ENCODE assay signal across 8 cellular contexts in genomic region chrX:153507484-153508178, GRCh38. TPM values are rescaled to one million over a fixed set of nuclear protein-coding genes. Genes with fewer than 3 reads are reported as not detected.
A peak's percentile ranks its signal among the peaks of the same experiment; 100 is the strongest.
DNase-seq lines count a peak whose midpoint lies in the region; ATAC-seq and TF ChIP-seq lines count a peak whose summit lies in the region.

No MANE protein-coding gene starts in this region.

- H3K9me3 ChIP-seq in HEK293 (ENCODE audit: control insufficient read depth, insufficient read depth, low read depth, low read length) (no peaks in the 10 kb centered on the region), T-helper 17 cell (ENCODE audit: control insufficient read depth, low read length, poor library complexity, severe bottlenecking) (no peaks in the 10 kb centered on the region), adrenal gland (replicated peaks in 1 of 3) (no peaks in the 10 kb centered on the region)

- WGBS in adrenal gland, 4 donors = 20 to 41% (median 30%) methylated on average over 5 to 18 of the region's 19 CpGs

- CTCF ChIA-PET in HEK293 (lab: Yijun Ruan, JAX) = interaction anchor here (0.5 to 4.2 kb wide), 35 partner anchors 8 to 666 kb away, joined by 3 to 89 read pairs (median 5); partner anchors contain the start of gene HAUS7

- no peaks in the 10 kb centered on the region for H3K36me3 Mint-ChIP-seq in T-helper 17 cell (ENCODE audit: low read depth)

- no peaks in the 10 kb centered on the region for H3K27me3 Mint-ChIP-seq in T-helper 17 cell

- no peaks in the 10 kb centered on the region for H3K4me1 ChIP-seq in HEK293 (ENCODE audit: control insufficient read depth, insufficient read depth, low read length)
- no peaks in the 10 kb centered on the region for H3K4me1 ChIP-seq in adrenal gland (replicated peaks in 1 of 2)

- no peak overlapping the region for H3K27ac Mint-ChIP-seq in T-helper 17 cell

- H3K27me3 ChIP-seq in adrenal gland = peaks cover 9% of the 10 kb centered on the region

- peak overlapping the region; percentile 25 for H3K4me3 Mint-ChIP-seq in T-helper 17 cell

- H3K36me3 ChIP-seq in HEK293 (ENCODE audit: control insufficient read depth in 2 of 2, insufficient read depth in 1 of 2, low read length in 2 of 2) (no peaks in the 10 kb centered on the region), adrenal gland (replicated peaks in 1 of 2) (no peaks in the 10 kb centered on the region)

- peak; percentile 99 for ATAC-seq in T-helper 17 cell
- ATAC-seq in left ventricle myocardium superior = peak; percentile 87
- ATAC-seq in HG02938 (IDR thresholded peaks at IDR 0.05; ENCODE audit: unreplicated experiment) = no peak

- H3K27ac ChIP-seq in HEK293 (ENCODE audit: extremely low read depth, low read depth, low read length) = no peak overlapping the region
- H3K27ac ChIP-seq in adrenal gland = no peak overlapping the region

- no peak for TF ChIP-seq POLR2A in adrenal gland (IDR thresholded peaks at IDR 0.05)

- intact Hi-C loops in adrenal gland (cut with DNase I) (loop anchor here in 1 of 2 donors (5.0 kb wide), 1 partner anchor 45 kb away; no protein-coding TSS in a partner anchor), left ventricle myocardium superior (cut with micrococcal nuclease) (no loop called here)

- POLR2A ChIA-PET in HEK293 (lab: Yijun Ruan, JAX) = interaction anchor here (1.2 to 1.5 kb wide), 2 partner anchors 37 to 47 kb away, joined by 5 read pairs; partner anchors contain the start of gene HAUS7

- DNase-seq in NCI-H1048 (lab: John Stamatoyannopoulos, UW) (peak; percentile 7), T-helper 17 cell (peak; percentile 67 to 74 (median 72)), adrenal gland (peak; percentile 78 to 90 (median 83)), left ventricle myocardium superior (peak; percentile 88), retina (peak; percentile 86)

- TF ChIP-seq CTCF in GM12873 (IDR thresholded peaks at IDR 0.05; ENCODE audit: insufficient read depth, low read depth, low read length, missing control alignments) (peak; percentile 88), HEK293 (tag by site-specific recombination; IDR thresholded peaks at IDR 0.05) (peak; percentile 97), adrenal gland (IDR thresholded peaks at IDR 0.05) (peak; percentile 75 to 93 (median 86))

- no peaks in the 10 kb centered on the region for H3K4me1 Mint-ChIP-seq in T-helper 17 cell

- no peak overlapping the region for H3K4me3 ChIP-seq in HEK293 (ENCODE audit: low read depth, low read length)
- no peak overlapping the region for H3K4me3 ChIP-seq in adrenal gland

TF ChIP-seq in HEK293, 187 proteins besides CTCF, POLR2A, EP300 and RAD21 (continues in another document):
- TF ChIP-seq KLF7 (tag by site-specific recombination; IDR thresholded peaks at IDR 0.05; ENCODE audit: borderline replicate concordance) = 0 out of 2 replicates have a peak, but pooled peaks have one; percentile 28
- no peak for TF ChIP-seq ZNF23 (tag by site-specific recombination; IDR thresholded peaks at IDR 0.05; ENCODE audit: borderline replicate concordance)
- TF ChIP-seq ZBTB8A (tag by site-specific recombination; IDR thresholded peaks at IDR 0.05) = peak; percentile 41; the same call in 1 of the 2 replicates
- TF ChIP-seq ELK4 (IDR thresholded peaks at IDR 0.05; ENCODE audit: borderline replicate concordance, low read depth, low read length) = no peak
- TF ChIP-seq PRDM1 (tag by site-specific recombination; IDR thresholded peaks at IDR 0.05) = no peak
- TF ChIP-seq, protein P1, sequence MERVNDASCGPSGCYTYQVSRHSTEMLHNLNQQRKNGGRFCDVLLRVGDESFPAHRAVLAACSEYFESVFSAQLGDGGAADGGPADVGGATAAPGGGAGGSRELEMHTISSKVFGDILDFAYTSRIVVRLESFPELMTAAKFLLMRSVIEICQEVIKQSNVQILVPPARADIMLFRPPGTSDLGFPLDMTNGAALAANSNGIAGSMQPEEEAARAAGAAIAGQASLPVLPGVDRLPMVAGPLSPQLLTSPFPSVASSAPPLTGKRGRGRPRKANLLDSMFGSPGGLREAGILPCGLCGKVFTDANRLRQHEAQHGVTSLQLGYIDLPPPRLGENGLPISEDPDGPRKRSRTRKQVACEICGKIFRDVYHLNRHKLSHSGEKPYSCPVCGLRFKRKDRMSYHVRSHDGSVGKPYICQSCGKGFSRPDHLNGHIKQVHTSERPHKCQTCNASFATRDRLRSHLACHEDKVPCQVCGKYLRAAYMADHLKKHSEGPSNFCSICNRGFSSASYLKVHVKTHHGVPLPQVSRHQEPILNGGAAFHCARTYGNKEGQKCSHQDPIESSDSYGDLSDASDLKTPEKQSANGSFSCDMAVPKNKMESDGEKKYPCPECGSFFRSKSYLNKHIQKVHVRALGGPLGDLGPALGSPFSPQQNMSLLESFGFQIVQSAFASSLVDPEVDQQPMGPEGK (tag by site-specific recombination; IDR thresholded peaks at IDR 0.05) = 0 out of 2 replicates have a peak, but pooled peaks have one; percentile 23
- TF ChIP-seq ZNF18 (tag by site-specific recombination; IDR thresholded peaks at IDR 0.05) = no peak
- TF ChIP-seq ZFHX2 (tag by site-specific recombination; conservative IDR thresholded peaks at IDR 0.05) = peak; percentile 62
- no peak for TF ChIP-seq ZNF362 (tag by site-specific recombination; IDR thresholded peaks at IDR 0.05)
- TF ChIP-seq ZNF2 (tag by site-specific recombination; IDR thresholded peaks at IDR 0.05) = 0 out of 2 replicates have a peak, but pooled peaks have one; percentile 50
- TF ChIP-seq ZNF391 (tag by site-specific recombination; IDR thresholded peaks at IDR 0.05; ENCODE audit: borderline replicate concordance, low read depth) = 0 out of 2 replicates have a peak, but pooled peaks have one; percentile 23
- TF ChIP-seq ZBTB20 (tag by site-specific recombination; IDR thresholded peaks at IDR 0.05) = no peak
- 0 out of 2 replicates have a peak, but pooled peaks have one; percentile 13 for TF ChIP-seq ZNF629 (tag by site-specific recombination; IDR thresholded peaks at IDR 0.05)
- no peak for TF ChIP-seq ZNF10 (tag by site-specific recombination; IDR thresholded peaks at IDR 0.05)
- no peak for TF ChIP-seq ZNF701 (tag by site-specific recombination; IDR thresholded peaks at IDR 0.05)
- no peak for TF ChIP-seq ZNF324 (tag by site-specific recombination; IDR thresholded peaks at IDR 0.05)
- peak; percentile 47; the same call in 1 of the 2 replicates for TF ChIP-seq KLF9 (tag by site-specific recombination; IDR thresholded peaks at IDR 0.05; ENCODE audit: low read depth)
- TF ChIP-seq EGR2 (tag by site-specific recombination; IDR thresholded peaks at IDR 0.05; ENCODE audit: low read depth) = peak; percentile 56
- no peak for TF ChIP-seq ZNF354C (tag by site-specific recombination; IDR thresholded peaks at IDR 0.05; ENCODE audit: borderline replicate concordance, low read depth)
- TF ChIP-seq ZNF394 (tag by site-specific recombination; IDR thresholded peaks at IDR 0.05; ENCODE audit: borderline replicate concordance) = no peak
- peak; percentile 95 for TF ChIP-seq SCRT2 (tag by site-specific recombination; IDR thresholded peaks at IDR 0.05)

RNA-seq across cellular contexts. Expression of gene ATP2B3, which starts 9.8 kb away (rescaled TPM):
- total RNA-seq in T-helper 17 cell (not detected), adrenal gland (10 to 100 TPM; 11.5 to 46.4 (median 20.6) TPM), left ventricle myocardium superior (not detected)
- polyA plus RNA-seq in adrenal gland = 10 to 100 TPM in 2 of 3 donors, 1 to 10 TPM in 1; 9.8 to 15.3 (median 13.6) TPM

RNA-seq across cellular contexts. Expression of gene BGN, which starts 12.9 kb away (rescaled TPM):
- not detected for total RNA-seq in T-helper 17 cell
- total RNA-seq in adrenal gland = 100 to 1,000 TPM in 7 of 8 donors, 10 to 100 TPM in 1; 98.2 to 338 (median 275) TPM
- polyA plus RNA-seq in adrenal gland = 100 to 1,000 TPM; 176 to 598 (median 240) TPM
- 40.6 TPM for total RNA-seq in left ventricle myocardium superior

RNA-seq across cellular contexts. Expression of gene HAUS7, which starts 37.3 kb away (rescaled TPM):
- 10 to 100 TPM; 27.1 to 34.2 TPM for total RNA-seq in T-helper 17 cell
- 10 to 100 TPM; 13.0 to 46.3 (median 17.4) TPM for total RNA-seq in adrenal gland
- 100 to 1,000 TPM in 1 of 3 donors, 10 to 100 TPM in 1, 1 to 10 TPM in 1; 7.3 to 111 (median 59.1) TPM for polyA plus RNA-seq in adrenal gland
- 16.2 TPM for total RNA-seq in left ventricle myocardium superior

Comparison
In these comparisons a context has a peak if more than half of its experiments do, and no peak if none do; other contexts are left out.
1. DNase-seq: peak in every context shown above with its lines; median percentile 88 in left ventricle myocardium superior; 86 in retina; 83 in adrenal gland; 72 in T-helper 17 cell; 7 in NCI-H1048.
2. RNA of gene ATP2B3, which starts 9.8 kb away (total RNA-seq): 11.5 to 46.4 TPM in adrenal gland; not detected in T-helper 17 cell and not detected in left ventricle myocardium superior (single experiment); every median in the first group is over 10 times any median in the second.
3. RNA of gene BGN, which starts 12.9 kb away (total RNA-seq): 98.2 to 338 TPM in adrenal gland and 40.6 TPM in left ventricle myocardium superior (single experiment); not detected in T-helper 17 cell; every median in the first group is over 10 times any median in the second.
4. Peak in every context shown above with its lines, with median percentiles within 50 percentile points of each other: CTCF ChIP-seq.